Comparison of ENCODE assay signal across 13 cellular contexts in the genomic region with DNA sequence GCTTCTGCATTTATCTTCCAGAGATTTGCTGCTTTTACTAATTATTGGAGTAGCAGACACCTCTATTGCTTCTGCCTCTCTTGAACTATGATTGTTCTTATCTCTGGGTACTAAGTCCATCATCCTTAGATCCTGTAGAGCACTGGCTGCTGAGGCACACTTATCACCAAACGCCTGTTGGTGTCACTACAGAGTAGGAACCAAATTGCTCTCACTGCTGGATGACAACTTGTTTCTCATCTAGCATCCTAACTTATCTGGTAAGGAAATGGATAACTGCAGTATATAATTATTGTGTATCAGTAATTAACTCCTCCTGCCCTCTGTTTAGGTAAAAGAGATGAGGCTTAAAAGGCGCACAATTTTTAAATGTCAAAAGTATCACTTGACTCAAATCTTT.
DNase-seq lines count a peak whose midpoint lies in the region; ATAC-seq and TF ChIP-seq lines count a peak whose summit lies in the region.
"Had no signal": no experiment of that assay in that cellular context is flagged by ENCODE, and none has a peak within 500 bp of the region (broad histone marks: within the 10 kb centered on the region; RNA-seq: fewer than 3 reads in every experiment).

No MANE protein-coding gene starts in this region.

- H3K9me2 ChIP-seq in GM23338 (ENCODE audit: insufficient read depth): no peaks in the 10 kb centered on the region

- H3K36me3 Mint-ChIP-seq in GM23338 (ENCODE audit: low read depth): no peaks in the 10 kb centered on the region

- H3K27me3 ChIP-seq in BE2C (no peaks in the 10 kb centered on the region), GM23338 (ENCODE audit: insufficient read depth) (no peaks in the 10 kb centered on the region), left lung (no peaks in the 10 kb centered on the region)

- H3K9me3 Mint-ChIP-seq in GM23338: no peaks in the 10 kb centered on the region

- peak; percentile 72 for ATAC-seq in GM23338
- ATAC-seq in HG03342 (IDR thresholded peaks at IDR 0.05; ENCODE audit: unreplicated experiment): no peak
- ATAC-seq in left lung: no peak
- no peak for ATAC-seq in GM18511 (IDR thresholded peaks at IDR 0.05; ENCODE audit: unreplicated experiment)

- no peak overlapping the region for H3K27ac ChIP-seq in GM23338 (ENCODE audit: low read depth)
- no peak overlapping the region for H3K27ac ChIP-seq in left lung

- in situ Hi-C loops in SK-MEL-5 (cut with HindIII; ENCODE audit: low pct_unique_long_range_greater_than_20kb, low sequenced_read_pairs): no loop called here

- intact Hi-C loops in left lung (cut with DNase I): no loop called here

- H3K4me1 ChIP-seq in BE2C: no peaks in the 10 kb centered on the region
- no peaks in the 10 kb centered on the region for H3K4me1 ChIP-seq in GM23338 (ENCODE audit: insufficient read depth)
- no peaks in the 10 kb centered on the region for H3K4me1 ChIP-seq in left lung

- H3K79me2 ChIP-seq in GM23338 (replicated peaks; ENCODE audit: insufficient read depth): no peaks in the 10 kb centered on the region

- H3K27ac Mint-ChIP-seq in GM23338: no peak overlapping the region

- H3F3A ChIP-seq in GM23338 (replicated peaks; ENCODE audit: low read depth): no peaks in the 10 kb centered on the region

- H3K4me2 ChIP-seq in GM23338: no peak overlapping the region

- H2AFZ ChIP-seq in GM23338: no peak overlapping the region

- TF ChIP-seq CTCF in BE2C (IDR thresholded peaks at IDR 0.05; ENCODE audit: low read depth, low read length): peak; percentile 51
- TF ChIP-seq CTCF in GM23338 (conservative IDR thresholded peaks at IDR 0.05; ENCODE audit: low read depth in 2 of 2): peak; percentile 45 to 59
- TF ChIP-seq CTCF in left lung (IDR thresholded peaks at IDR 0.05): no peak

- no peaks in the 10 kb centered on the region for H3K4me1 Mint-ChIP-seq in GM23338

- H3K27me3 Mint-ChIP-seq in GM23338 (ENCODE audit: insufficient read depth, low read depth, poor library complexity): no peaks in the 10 kb centered on the region

- no peaks in the 10 kb centered on the region for H3K36me3 ChIP-seq in BE2C
- H3K36me3 ChIP-seq in GM23338 (ENCODE audit: insufficient read depth): no peaks in the 10 kb centered on the region
- no peaks in the 10 kb centered on the region for H3K36me3 ChIP-seq in left lung

- H3K9me3 ChIP-seq in BE2C (no peaks in the 10 kb centered on the region), left lung (no peaks in the 10 kb centered on the region)

- H3K4me3 Mint-ChIP-seq in GM23338: no peak overlapping the region

- no peaks in the 10 kb centered on the region for H4K20me1 ChIP-seq in GM23338 (replicated peaks; ENCODE audit: insufficient read depth)

- H3K4me3 ChIP-seq in BE2C (ENCODE audit: low read depth, low read length) (no peak overlapping the region), GM23338 (no peak overlapping the region), left lung (no peak overlapping the region)
- H3K4me3 ChIP-seq: lung had no signal

- DNase-seq in BE2C: peak; percentile 13
- peak; percentile 47 for DNase-seq in GM23338 (ENCODE audit: low spot score)
- DNase-seq in SK-MEL-5 (ENCODE audit: low read depth, low spot score): peak; percentile 29
- DNase-seq in islet precursor cell: peak; percentile 52
- DNase-seq in NCI-H1092 (lab: John Stamatoyannopoulos, UW): no peak
- no peak for DNase-seq in left lung
- DNase-seq: activated CD4-positive, alpha-beta T cell treated with anti-CD3 and anti-CD28 coated beads for 1 hour; activated effector memory CD4-positive, alpha-beta T cell treated with anti-CD3 and anti-CD28 coated beads, Interleukin-2, amount 50 U/mL, for 16 hours; SIG-M5; substantia nigra had no signal

TF ChIP-seq in GM23338, 12 proteins besides CTCF, POLR2A, EP300 and RAD21 (continues in another document):
- TF ChIP-seq NANOG (IDR thresholded peaks at IDR 0.05; ENCODE audit: borderline replicate concordance) (no peak), STAT1 (IDR thresholded peaks at IDR 0.05; ENCODE audit: unreplicated experiment) (no peak), POLR2AphosphoS5 (IDR thresholded peaks at IDR 0.05; ENCODE audit: low read depth) (no peak), CREB1 (CRISPR knock-in tag; IDR thresholded peaks at IDR 0.05; ENCODE audit: low read depth) (no peak), EZH2phosphoT487 (IDR thresholded peaks at IDR 0.05; ENCODE audit: unreplicated experiment) (no peak), ETS1 (IDR thresholded peaks at IDR 0.05) (no peak), ZNF114 (CRISPR knock-in tag; IDR thresholded peaks at IDR 0.05) (no peak), ZNF331 (CRISPR knock-in tag; IDR thresholded peaks at IDR 0.05; ENCODE audit: low read depth) (no peak)
- TF ChIP-seq, protein P1, sequence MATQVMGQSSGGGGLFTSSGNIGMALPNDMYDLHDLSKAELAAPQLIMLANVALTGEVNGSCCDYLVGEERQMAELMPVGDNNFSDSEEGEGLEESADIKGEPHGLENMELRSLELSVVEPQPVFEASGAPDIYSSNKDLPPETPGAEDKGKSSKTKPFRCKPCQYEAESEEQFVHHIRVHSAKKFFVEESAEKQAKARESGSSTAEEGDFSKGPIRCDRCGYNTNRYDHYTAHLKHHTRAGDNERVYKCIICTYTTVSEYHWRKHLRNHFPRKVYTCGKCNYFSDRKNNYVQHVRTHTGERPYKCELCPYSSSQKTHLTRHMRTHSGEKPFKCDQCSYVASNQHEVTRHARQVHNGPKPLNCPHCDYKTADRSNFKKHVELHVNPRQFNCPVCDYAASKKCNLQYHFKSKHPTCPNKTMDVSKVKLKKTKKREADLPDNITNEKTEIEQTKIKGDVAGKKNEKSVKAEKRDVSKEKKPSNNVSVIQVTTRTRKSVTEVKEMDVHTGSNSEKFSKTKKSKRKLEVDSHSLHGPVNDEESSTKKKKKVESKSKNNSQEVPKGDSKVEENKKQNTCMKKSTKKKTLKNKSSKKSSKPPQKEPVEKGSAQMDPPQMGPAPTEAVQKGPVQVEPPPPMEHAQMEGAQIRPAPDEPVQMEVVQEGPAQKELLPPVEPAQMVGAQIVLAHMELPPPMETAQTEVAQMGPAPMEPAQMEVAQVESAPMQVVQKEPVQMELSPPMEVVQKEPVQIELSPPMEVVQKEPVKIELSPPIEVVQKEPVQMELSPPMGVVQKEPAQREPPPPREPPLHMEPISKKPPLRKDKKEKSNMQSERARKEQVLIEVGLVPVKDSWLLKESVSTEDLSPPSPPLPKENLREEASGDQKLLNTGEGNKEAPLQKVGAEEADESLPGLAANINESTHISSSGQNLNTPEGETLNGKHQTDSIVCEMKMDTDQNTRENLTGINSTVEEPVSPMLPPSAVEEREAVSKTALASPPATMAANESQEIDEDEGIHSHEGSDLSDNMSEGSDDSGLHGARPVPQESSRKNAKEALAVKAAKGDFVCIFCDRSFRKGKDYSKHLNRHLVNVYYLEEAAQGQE (IDR thresholded peaks at IDR 0.05; ENCODE audit: unreplicated experiment): no peak

Comparison
In these comparisons a context has a peak if more than half of its experiments do, and no peak if none do; other contexts are left out.
1. DNase-seq: peak in BE2C (single experiment), GM23338 (single experiment), SK-MEL-5 (single experiment) and islet precursor cell (single experiment); none in NCI-H1092 (single experiment) and left lung (0 of 2).
2. CTCF ChIP-seq: peak in BE2C (single experiment) and GM23338 (2 of 2); none in left lung (0 of 2).